Comparison of ENCODE assay signal across 9 cellular contexts in the genomic region with DNA sequence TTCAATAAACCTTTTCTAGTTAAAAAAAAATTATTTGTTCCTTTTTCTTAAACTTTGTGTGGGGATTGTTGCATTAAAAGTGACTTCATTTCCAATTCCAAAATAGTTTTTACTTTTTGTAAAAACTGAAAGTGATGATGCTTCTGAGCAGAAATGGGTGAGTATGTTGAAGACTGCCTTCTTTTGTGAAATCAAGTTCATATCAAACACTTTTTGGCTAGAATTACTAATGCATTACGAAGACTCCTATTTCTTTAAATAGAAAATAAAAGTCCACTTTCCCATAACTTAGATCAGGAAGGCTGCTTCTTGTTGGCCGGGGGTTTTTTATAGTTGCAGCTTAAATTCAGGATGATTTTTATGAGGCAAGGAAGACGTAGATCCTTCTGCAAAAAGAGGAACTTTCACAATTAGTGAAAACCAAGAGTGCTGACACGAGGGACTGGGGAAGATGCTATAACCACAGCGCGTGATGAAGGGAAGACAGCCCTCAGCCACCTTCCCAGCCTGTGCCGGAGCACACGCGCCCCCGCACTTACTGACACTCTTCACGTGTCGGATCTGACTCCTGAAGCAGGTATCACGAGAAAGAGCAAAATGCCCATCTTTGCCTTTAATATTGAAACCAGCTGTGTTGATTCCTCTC.
DNase-seq lines count a peak whose midpoint lies in the region; ATAC-seq and TF ChIP-seq lines count a peak whose summit lies in the region.
"Had no signal": no experiment of that assay in that cellular context is flagged by ENCODE, and none has a peak within 500 bp of the region (broad histone marks: within the 10 kb centered on the region; RNA-seq: fewer than 3 reads in every experiment).

No MANE protein-coding gene starts in this region.

- no peak for DNase-seq in CD8-positive, alpha-beta T cell
- peak; percentile 25 for DNase-seq in activated CD4-positive, alpha-beta memory T cell treated with anti-CD3 and anti-CD28 coated beads, Interleukin-2, amount 10 ng/mL, durations not matched to agents 7 days and 5 days
- DNase-seq in natural killer cell (no peak), HuH-7.5 (ENCODE audit: low spot score) (no peak)

- H3K4me1 Mint-ChIP-seq in CD8-positive, alpha-beta T cell (ENCODE audit: low read depth) = peaks cover 10% of the 10 kb centered on the region
- H3K4me1 Mint-ChIP-seq in activated CD4-positive, alpha-beta memory T cell treated with anti-CD3 and anti-CD28 coated beads, Interleukin-2, amount 10 ng/mL, durations not matched to agents 7 days and 5 days = peaks cover 56% of the 10 kb centered on the region
- H3K4me1 Mint-ChIP-seq in natural killer cell = peaks cover 9 to 10% of the 10 kb centered on the region in 2 donors

- no peaks in the 10 kb centered on the region for H3K4me1 ChIP-seq in CD8-positive, alpha-beta T cell (ENCODE audit: insufficient read depth, low read length)

- H3K36me3 Mint-ChIP-seq in CD8-positive, alpha-beta T cell = no peaks in the 10 kb centered on the region
- peaks cover 15% of the 10 kb centered on the region for H3K36me3 Mint-ChIP-seq in activated CD4-positive, alpha-beta memory T cell treated with anti-CD3 and anti-CD28 coated beads, Interleukin-2, amount 10 ng/mL, durations not matched to agents 7 days and 5 days (ENCODE audit: low read depth)
- no peaks in the 10 kb centered on the region for H3K36me3 Mint-ChIP-seq in natural killer cell

- no peaks in the 10 kb centered on the region for H3K9me3 ChIP-seq in CD8-positive, alpha-beta T cell (ENCODE audit: low read length)

- H3K27ac ChIP-seq in CD8-positive, alpha-beta T cell (ENCODE audit: low read depth, low read length) = no peak overlapping the region

- POLR2A ChIA-PET in CD8-positive, alpha-beta T cell (lab: Charles Lee) = no interaction called here
- POLR2A ChIA-PET in activated CD4-positive, alpha-beta memory T cell treated with anti-CD3 and anti-CD28 coated beads, Interleukin-2, amount 10 ng/mL, durations not matched to agents 7 days and 5 days (lab: Charles Lee) = no interaction called here

- peaks cover 33% of the 10 kb centered on the region for H3K27me3 Mint-ChIP-seq in CD8-positive, alpha-beta T cell (ENCODE audit: low read depth)
- peaks cover 4% of the 10 kb centered on the region for H3K27me3 Mint-ChIP-seq in activated CD4-positive, alpha-beta memory T cell treated with anti-CD3 and anti-CD28 coated beads, Interleukin-2, amount 10 ng/mL, durations not matched to agents 7 days and 5 days
- peaks cover 52 to 55% of the 10 kb centered on the region in 2 donors for H3K27me3 Mint-ChIP-seq in natural killer cell (ENCODE audit: low read depth in 2 of 2)

- H3K9me3 Mint-ChIP-seq in CD8-positive, alpha-beta T cell = no peaks in the 10 kb centered on the region
- H3K9me3 Mint-ChIP-seq in activated CD4-positive, alpha-beta memory T cell treated with anti-CD3 and anti-CD28 coated beads, Interleukin-2, amount 10 ng/mL, durations not matched to agents 7 days and 5 days = peaks cover 4% of the 10 kb centered on the region
- no peaks in the 10 kb centered on the region for H3K9me3 Mint-ChIP-seq in natural killer cell

- CTCF ChIA-PET in CD8-positive, alpha-beta T cell (lab: Charles Lee) = interaction anchor here (0.6 kb wide), 1 partner anchor 19 kb away, joined by 3 read pairs; no protein-coding TSS in a partner anchor
- CTCF ChIA-PET in activated CD4-positive, alpha-beta memory T cell treated with anti-CD3 and anti-CD28 coated beads, Interleukin-2, amount 10 ng/mL, durations not matched to agents 7 days and 5 days (lab: Charles Lee) = interaction anchor here (1.0 kb wide), 1 partner anchor 204 kb away, joined by 3 read pairs; no protein-coding TSS in a partner anchor

- no peak for ATAC-seq in CD8-positive, alpha-beta T cell
- ATAC-seq in HG03025 (IDR thresholded peaks at IDR 0.05; ENCODE audit: low FRiP score, unreplicated experiment) (peak; percentile 51), natural killer cell (peak in 2 of 3 donors; percentile 59 to 71), GM19324 (IDR thresholded peaks at IDR 0.05; ENCODE audit: low FRiP score, unreplicated experiment) (no peak), HG03571 (IDR thresholded peaks at IDR 0.05; ENCODE audit: unreplicated experiment) (no peak), HG03097 (IDR thresholded peaks at IDR 0.05; ENCODE audit: low FRiP score, unreplicated experiment) (no peak)
- ATAC-seq: Panc1 had no signal

- H3K27ac Mint-ChIP-seq in CD8-positive, alpha-beta T cell = no peak overlapping the region
- no peak overlapping the region for H3K27ac Mint-ChIP-seq in activated CD4-positive, alpha-beta memory T cell treated with anti-CD3 and anti-CD28 coated beads, Interleukin-2, amount 10 ng/mL, durations not matched to agents 7 days and 5 days
- peak overlapping the region in 1 of 2 donors; percentile 27 for H3K27ac Mint-ChIP-seq in natural killer cell

- H3K4me3 ChIP-seq in CD8-positive, alpha-beta T cell (ENCODE audit: low read depth, low read length) = no peak overlapping the region

- TF ChIP-seq CTCF in CD8-positive, alpha-beta T cell (IDR thresholded peaks at IDR 0.05) = no peak
- no peak for TF ChIP-seq CTCF in natural killer cell (IDR thresholded peaks at IDR 0.05)

- H3K27me3 ChIP-seq in CD8-positive, alpha-beta T cell (ENCODE audit: insufficient read depth, low read length) = no peaks in the 10 kb centered on the region

- H3K4me3 Mint-ChIP-seq in CD8-positive, alpha-beta T cell = peak overlapping the region; percentile 3
- H3K4me3 Mint-ChIP-seq in activated CD4-positive, alpha-beta memory T cell treated with anti-CD3 and anti-CD28 coated beads, Interleukin-2, amount 10 ng/mL, durations not matched to agents 7 days and 5 days = peak overlapping the region; percentile 39
- H3K4me3 Mint-ChIP-seq in natural killer cell = peak overlapping the region; percentile 33

- intact Hi-C loops in CD8-positive, alpha-beta T cell (cut with DNase I, micrococcal nuclease) = no loop called here
- intact Hi-C loops in natural killer cell (cut with micrococcal nuclease) = no loop called here

- H3K36me3 ChIP-seq in CD8-positive, alpha-beta T cell (ENCODE audit: insufficient read depth, low read length) = no peaks in the 10 kb centered on the region

Comparison
In these comparisons a context has a peak if more than half of its experiments do, and no peak if none do; other contexts are left out.
1. ATAC-seq: peak in HG03025 (single experiment) and natural killer cell (2 of 3); none in CD8-positive, alpha-beta T cell (single experiment), GM19324 (single experiment), HG03571 (single experiment) and HG03097 (single experiment).
2. Peak in every context shown above with its lines, with median percentiles within 50 percentile points of each other: H3K4me3 Mint-ChIP-seq.